Comparison of ENCODE assay signal across 7 cellular contexts in the genomic region with DNA sequence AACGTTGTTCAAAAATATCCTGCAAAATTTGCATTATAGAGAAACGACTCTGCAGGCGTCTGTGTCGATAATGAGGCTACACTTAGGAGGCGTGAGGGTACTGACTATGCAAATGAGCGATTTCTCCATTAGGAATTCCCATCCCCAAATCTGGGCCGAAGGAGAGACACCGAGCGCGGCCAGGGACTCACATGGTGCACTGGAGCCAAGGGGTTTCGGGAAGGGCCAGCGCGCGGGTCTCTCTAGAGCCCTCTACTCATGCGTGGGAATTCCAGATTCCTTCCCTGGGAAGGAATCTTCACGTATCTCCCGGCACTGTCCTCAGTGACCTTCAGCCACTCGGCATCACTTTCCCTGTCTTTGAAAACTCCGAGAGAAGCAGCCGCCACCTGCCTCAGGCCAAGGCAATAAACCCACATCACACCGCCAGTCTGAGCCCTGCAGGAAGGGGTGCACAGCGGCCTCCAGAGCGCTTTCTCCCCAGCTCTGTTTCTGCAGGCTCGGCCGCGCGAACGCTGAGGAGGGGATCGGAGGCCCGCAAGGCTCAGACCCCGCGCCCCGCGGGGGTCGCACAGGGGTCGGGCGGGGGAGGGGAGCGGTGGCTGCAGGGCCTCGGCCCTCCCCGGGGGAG. TPM values are rescaled to one million over a fixed set of nuclear protein-coding genes. Genes with fewer than 3 reads are reported as not detected.
DNase-seq lines count a peak whose midpoint lies in the region; FAIRE-seq and TF ChIP-seq lines count a peak whose summit lies in the region.

No MANE protein-coding gene starts in this region.

- peak overlapping the region; percentile 87 to 93 for H3K27ac ChIP-seq in SK-N-SH (ENCODE audit: low read depth in 2 of 2, low read length in 1 of 2)

- under 1% methylated on average over 24 of the region's 40 CpGs for WGBS in SK-N-SH (ENCODE audit: low lambda C conversion rate)

- peaks cover 31% of the 10 kb centered on the region for H4K20me1 ChIP-seq in SK-N-SH (ENCODE audit: insufficient read depth)

- no peaks in the 10 kb centered on the region for H3K27me3 ChIP-seq in SK-N-SH (ENCODE audit: insufficient read depth)

- peak overlapping the region; percentile 86 for H2AFZ ChIP-seq in SK-N-SH (ENCODE audit: low read depth)

- no peak for TF ChIP-seq POLR2A in GM12891 (IDR thresholded peaks at IDR 0.05; ENCODE audit: low read depth, low read length)

- no peak for TF ChIP-seq CTCF in LNCaP clone FGC (IDR thresholded peaks at IDR 0.05; ENCODE audit: control insufficient read depth, extremely low read depth, insufficient read depth)
- no peak for TF ChIP-seq CTCF in SK-N-SH (IDR thresholded peaks at IDR 0.05)
- TF ChIP-seq CTCF in cardiac fibroblast (IDR thresholded peaks at IDR 0.05; ENCODE audit: low read depth, low read length): no peak

- peak overlapping the region; percentile 88 for H3K4me2 ChIP-seq in SK-N-SH

- peaks cover 0 to 8% of the 10 kb centered on the region in 2 experiments; a peak in 3 of 4 replicates for H3K4me1 ChIP-seq in SK-N-SH (ENCODE audit: control insufficient read depth in 1 of 2, insufficient read depth in 2 of 2, low read depth in 1 of 2, low read length in 1 of 2)

- H3K36me3 ChIP-seq in SK-N-SH (replicated peaks in 1 of 2; ENCODE audit: control insufficient read depth in 1 of 2, insufficient read depth in 2 of 2, low read length in 1 of 2): peaks cover 0 to 6% of the 10 kb centered on the region in 2 experiments

- POLR2A ChIA-PET in SK-N-SH (lab: Yijun Ruan, JAX): interaction anchor here (0.5 to 1.3 kb wide), 4 partner anchors 27 to 181 kb away, joined by 3 to 5 read pairs (median 4); a partner anchor contains a TSS

- H3K4me3 ChIP-seq in LNCaP clone FGC (ENCODE audit: low read depth, low read length): peak overlapping the region; percentile 85
- peak overlapping the region; percentile 75 to 79 for H3K4me3 ChIP-seq in SK-N-SH (ENCODE audit: low read depth in 2 of 2, low read length in 1 of 2)
- H3K4me3 ChIP-seq in cardiac fibroblast (replicated peaks in 1 of 2; ENCODE audit: low read depth in 2 of 2, low read length in 2 of 2): peak overlapping the region; percentile 77 to 93

- CTCF ChIA-PET in SK-N-SH (lab: Yijun Ruan, JAX): interaction anchor here (1.2 kb wide), 3 partner anchors 10 to 101 kb away, joined by 3 to 5 read pairs (median 3); no protein-coding TSS in a partner anchor

- no peaks in the 10 kb centered on the region for H3K9me3 ChIP-seq in SK-N-SH

- TF ChIP-seq RAD21 in SK-N-SH (IDR thresholded peaks at IDR 0.05; ENCODE audit: low read length): no peak

- peak; percentile 61 for DNase-seq in GM12891 (ENCODE audit: insufficient read length, low spot score)
- DNase-seq in HCEC 1CT: peak; percentile 63
- no peak for DNase-seq in LNCaP clone FGC (ENCODE audit: low read depth)
- DNase-seq in SK-N-SH: peak; percentile 64
- peak in 1 of 2 donors; percentile 45 for DNase-seq in cardiac fibroblast (ENCODE audit: low read depth in 2 of 2)
- DNase-seq in kidney tubule cell (ENCODE audit: low spot score): peak; percentile 68
- peak; percentile 48 to 54 for DNase-seq in stimulated activated CD8-positive, alpha-beta memory T cell treated with anti-CD3 and anti-CD28 coated beads, Interleukin-15, amount 100 ng/mL, for 4 hours (ENCODE audit: low read depth in 2 of 2)

- H3F3A ChIP-seq in SK-N-SH (replicated peaks; ENCODE audit: insufficient read depth): peaks cover 7% of the 10 kb centered on the region

- H3K9me2 ChIP-seq in SK-N-SH: no peaks in the 10 kb centered on the region

- no peak for TF ChIP-seq EP300 in SK-N-SH (IDR thresholded peaks at IDR 0.05; ENCODE audit: borderline replicate concordance in 1 of 2, low read depth in 1 of 2, low read length in 1 of 2)

- no peak for FAIRE-seq in GM12891 (lab: Jason Lieb, UNC)

- peaks cover 42% of the 10 kb centered on the region for H3K79me2 ChIP-seq in SK-N-SH (ENCODE audit: insufficient read depth)

- H3K9ac ChIP-seq in SK-N-SH: peak overlapping the region; percentile 88

TF ChIP-seq in GM12891, 5 proteins besides CTCF, POLR2A, EP300 and RAD21:
- TF ChIP-seq POU2F2 (IDR thresholded peaks at IDR 0.05; ENCODE audit: low read depth, low read length) (peak; percentile 21; the same call in 1 of the 2 replicates), POLR2AphosphoS5 (IDR thresholded peaks at IDR 0.05; ENCODE audit: low read depth, low read length) (no peak)

TF ChIP-seq in SK-N-SH, 30 proteins besides CTCF, POLR2A, EP300 and RAD21:
- TF ChIP-seq, protein P1, sequence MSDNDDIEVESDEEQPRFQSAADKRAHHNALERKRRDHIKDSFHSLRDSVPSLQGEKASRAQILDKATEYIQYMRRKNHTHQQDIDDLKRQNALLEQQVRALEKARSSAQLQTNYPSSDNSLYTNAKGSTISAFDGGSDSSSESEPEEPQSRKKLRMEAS (IDR thresholded peaks at IDR 0.05; ENCODE audit: low read depth): peak; percentile 54
- TF ChIP-seq TAF1 (IDR thresholded peaks at IDR 0.05; ENCODE audit: borderline replicate concordance, low read depth, low read length) (peak; percentile 32; the same call in 1 of the 2 replicates), SMC3 (IDR thresholded peaks at IDR 0.05; ENCODE audit: low read depth, low read length) (no peak), CHD2 (IDR thresholded peaks at IDR 0.05; ENCODE audit: low read length, partially characterized antibody) (peak; percentile 12), TCF12 (IDR thresholded peaks at IDR 0.05) (no peak), MXI1 (IDR thresholded peaks at IDR 0.05; ENCODE audit: low read depth, low read length) (peak; percentile 67; the same call in 1 of the 2 replicates)
- TF ChIP-seq, protein P2, sequence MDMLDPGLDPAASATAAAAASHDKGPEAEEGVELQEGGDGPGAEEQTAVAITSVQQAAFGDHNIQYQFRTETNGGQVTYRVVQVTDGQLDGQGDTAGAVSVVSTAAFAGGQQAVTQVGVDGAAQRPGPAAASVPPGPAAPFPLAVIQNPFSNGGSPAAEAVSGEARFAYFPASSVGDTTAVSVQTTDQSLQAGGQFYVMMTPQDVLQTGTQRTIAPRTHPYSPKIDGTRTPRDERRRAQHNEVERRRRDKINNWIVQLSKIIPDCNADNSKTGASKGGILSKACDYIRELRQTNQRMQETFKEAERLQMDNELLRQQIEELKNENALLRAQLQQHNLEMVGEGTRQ (IDR thresholded peaks at IDR 0.05; ENCODE audit: borderline replicate concordance, low read depth, low read length): no peak

RNA-seq across cellular contexts. Expression of a gene that starts 0.7 kb away (rescaled TPM):
- 14.1 TPM for polyA plus RNA-seq in GM12891 (2012; ENCODE audit: low read depth, missing spikeins)
- 7.5 and 11.2 TPM in 2 replicates for polyA plus RNA-seq in SK-N-SH (2012; rRNA removed)
- polyA plus RNA-seq in SK-N-SH (2012; cell fraction: cytosol; rRNA removed): 10.1 and 10.9 TPM in 2 replicates
- polyA plus RNA-seq in SK-N-SH (2012; cell fraction: nucleus; rRNA removed): 8.0 and 17.5 TPM in 2 replicates
